Comparison of ENCODE assay signal across 13 cellular contexts in genomic region chr14:103388664-103389063, GRCh38. TPM values are rescaled to one million over a fixed set of nuclear protein-coding genes. Genes with fewer than 3 reads are reported as not detected.
DNase-seq lines count a peak whose midpoint lies in the region; ATAC-seq and TF ChIP-seq lines count a peak whose summit lies in the region.
"Had no signal": no experiment of that assay in that cellular context is flagged by ENCODE, and none has a peak within 500 bp of the region (broad histone marks: within the 10 kb centered on the region; RNA-seq: fewer than 3 reads in every experiment).

No MANE protein-coding gene starts in this region.

- H3K9me2 ChIP-seq in SU-DHL-6 (replicated peaks; ENCODE audit: insufficient read depth, low read length) = no peaks in the 10 kb centered on the region

- intact Hi-C loops in MCF 10A (cut with micrococcal nuclease) (no loop called here), breast epithelium (cut with DNase I; ENCODE audit: low total_unique reads) (no loop called here), colonic mucosa (cut with DNase I) (loop anchor here (10.0 kb wide), 1 partner anchor 54 kb away; the partner anchor contains the start of gene EIF5)

- TF ChIP-seq CTCF in MCF 10A (IDR thresholded peaks at IDR 0.05; ENCODE audit: unreplicated experiment) (no peak), breast epithelium (IDR thresholded peaks at IDR 0.05) (no peak), SU-DHL-6 (IDR thresholded peaks at IDR 0.05; ENCODE audit: insufficient read depth, low read length, poor library complexity, severe bottlenecking) (no peak), fibroblast of the aortic adventitia (IDR thresholded peaks at IDR 0.05; ENCODE audit: insufficient read depth, low read length) (no peak), colonic mucosa (IDR thresholded peaks at IDR 0.05) (no peak)

- no peaks in the 10 kb centered on the region for H3K27me3 ChIP-seq in breast epithelium
- no peaks in the 10 kb centered on the region for H3K27me3 ChIP-seq in SU-DHL-6 (ENCODE audit: low read length)
- no peaks in the 10 kb centered on the region for H3K27me3 ChIP-seq in colonic mucosa

- H3K4me1 ChIP-seq in breast epithelium (peaks cover 0 to 5% of the 10 kb centered on the region in 2 donors), colonic mucosa (peaks cover 6% of the 10 kb centered on the region)

- no peak overlapping the region for H3K4me3 ChIP-seq in breast epithelium
- H3K4me3 ChIP-seq in SU-DHL-6 (ENCODE audit: insufficient read depth, low read length, poor library complexity, severe bottlenecking) = no peak overlapping the region
- H3K4me3 ChIP-seq in fibroblast of the aortic adventitia (ENCODE audit: low read depth, low read length) = peak overlapping the region; percentile 4
- H3K4me3 ChIP-seq in colonic mucosa = no peak overlapping the region

- H3K79me2 ChIP-seq in SU-DHL-6 (ENCODE audit: insufficient read depth, low read length) = peaks cover 79% of the 10 kb centered on the region

- H3K9me3 ChIP-seq in breast epithelium = no peaks in the 10 kb centered on the region
- no peaks in the 10 kb centered on the region for H3K9me3 ChIP-seq in SU-DHL-6 (ENCODE audit: insufficient read depth, low read length)
- no peaks in the 10 kb centered on the region for H3K9me3 ChIP-seq in colonic mucosa

- H3K36me3 Mint-ChIP-seq in MCF 10A (ENCODE audit: insufficient read depth, unreplicated experiment) = peaks cover 6% of the 10 kb centered on the region
- no peaks in the 10 kb centered on the region for H3K36me3 Mint-ChIP-seq in stimulated activated memory B cell treated with anti-CD40 and anti-IgM and Interleukin-4, amounts not matched to agents 10 μg/mL and 1 μg/mL and 100 μg/mL, for 72 hours

- peak overlapping the region; percentile 95 for H3K4me2 ChIP-seq in SU-DHL-6 (ENCODE audit: low read depth, low read length, poor library complexity, severe bottlenecking)

- H4K20me1 ChIP-seq in SU-DHL-6 (ENCODE audit: low read depth, low read length) = peaks cover 6% of the 10 kb centered on the region

- H3K9me3 Mint-ChIP-seq in MCF 10A (ENCODE audit: unreplicated experiment) = no peaks in the 10 kb centered on the region
- no peaks in the 10 kb centered on the region for H3K9me3 Mint-ChIP-seq in stimulated activated naive CD8-positive, alpha-beta T cell treated with anti-CD3 and anti-CD28 coated beads, Interleukin-15, amount 100 ng/mL, for 72 hours
- H3K9me3 Mint-ChIP-seq in stimulated activated memory B cell treated with anti-CD40 and anti-IgM and Interleukin-4, amounts not matched to agents 10 μg/mL and 1 μg/mL and 100 μg/mL, for 72 hours = no peaks in the 10 kb centered on the region

- no peak for ATAC-seq in stimulated activated naive CD8-positive, alpha-beta T cell treated with anti-CD3 and anti-CD28 coated beads, Interleukin-15, amount 100 ng/mL, for 72 hours
- no peak for ATAC-seq in stimulated activated memory B cell treated with anti-CD40 and anti-IgM and Interleukin-4, amounts not matched to agents 10 μg/mL and 1 μg/mL and 100 μg/mL, for 72 hours

- peaks cover 13% of the 10 kb centered on the region for H3F3A ChIP-seq in SU-DHL-6 (ENCODE audit: insufficient read depth)

- DNase-seq in MCF 10A (ENCODE audit: unreplicated experiment) (no peak), breast epithelium (ENCODE audit: low spot score in 2 of 2) (no peak), fibroblast of the aortic adventitia (ENCODE audit: low read depth) (no peak), Kasumi-1 (lab: John Stamatoyannopoulos, UW) (no peak), colonic mucosa (no peak)
- no peak for DNase-seq in stimulated activated naive CD8-positive, alpha-beta T cell treated with anti-CD3 and anti-CD28 coated beads, Interleukin-15, amount 100 ng/mL, for 72 hours
- DNase-seq: activated effector memory CD4-positive, alpha-beta T cell treated with anti-CD3 and anti-CD28 coated beads, Interleukin-2, amount 50 U/mL, for 16 hours; NCI-H446; stimulated activated CD4-positive, alpha-beta T cell treated with anti-CD3 and anti-CD28 coated beads, Interleukin-2, amount 100 ng/mL, for 48 hours; stimulated activated naive CD4-positive, alpha-beta T cell treated with Interleukin-2 at 50 U/mL for 16 hours had no signal

- TF ChIP-seq POLR2A in breast epithelium (IDR thresholded peaks at IDR 0.05) = no peak

- BruUV-seq in MCF 10A (replicated peaks; lab: Mats Ljungman, UMichigan) = TSS peak; percentile 1

- CTCF ChIA-PET in MCF 10A (lab: Yijun Ruan, JAX) = interaction anchor here (0.9 to 1.2 kb wide), 3 partner anchors 9 to 33 kb away, joined by 4 to 6 read pairs (median 4); no protein-coding TSS in a partner anchor

- POLR2A ChIA-PET in MCF 10A (lab: Yijun Ruan, JAX) = interaction anchor here (1.3 to 3.5 kb wide), 4 partner anchors 9 to 59 kb away, joined by 3 to 36 read pairs (median 16); partner anchors contain the start of gene EIF5

- H3K27me3 Mint-ChIP-seq in MCF 10A (ENCODE audit: insufficient read depth, unreplicated experiment) = no peaks in the 10 kb centered on the region
- no peaks in the 10 kb centered on the region for H3K27me3 Mint-ChIP-seq in stimulated activated naive CD8-positive, alpha-beta T cell treated with anti-CD3 and anti-CD28 coated beads, Interleukin-15, amount 100 ng/mL, for 72 hours
- H3K27me3 Mint-ChIP-seq in stimulated activated memory B cell treated with anti-CD40 and anti-IgM and Interleukin-4, amounts not matched to agents 10 μg/mL and 1 μg/mL and 100 μg/mL, for 72 hours = no peaks in the 10 kb centered on the region
- H3K27me3 Mint-ChIP-seq: progenitor cell of endocrine pancreas had no signal

- H2AFZ ChIP-seq in SU-DHL-6 (ENCODE audit: low read depth, low read length, severe bottlenecking) = no peak overlapping the region

- H3K9ac ChIP-seq in SU-DHL-6 (ENCODE audit: low read length) (no peak overlapping the region; the same call in 1 of the 2 replicates), colonic mucosa (ENCODE audit: low read depth in 2 of 2, low read length in 2 of 2) (no peak overlapping the region)

- H3K4me3 Mint-ChIP-seq in MCF 10A (ENCODE audit: unreplicated experiment) = peak overlapping the region; percentile 91
- H3K4me3 Mint-ChIP-seq in stimulated activated naive CD8-positive, alpha-beta T cell treated with anti-CD3 and anti-CD28 coated beads, Interleukin-15, amount 100 ng/mL, for 72 hours = peak overlapping the region; percentile 40 to 98
- H3K4me3 Mint-ChIP-seq in stimulated activated memory B cell treated with anti-CD40 and anti-IgM and Interleukin-4, amounts not matched to agents 10 μg/mL and 1 μg/mL and 100 μg/mL, for 72 hours = no peak overlapping the region

- peaks cover 10% of the 10 kb centered on the region for H3K4me1 Mint-ChIP-seq in MCF 10A (ENCODE audit: insufficient read depth, unreplicated experiment)
- H3K4me1 Mint-ChIP-seq in stimulated activated naive CD8-positive, alpha-beta T cell treated with anti-CD3 and anti-CD28 coated beads, Interleukin-15, amount 100 ng/mL, for 72 hours = peaks cover 46% of the 10 kb centered on the region
- peaks cover 47% of the 10 kb centered on the region for H3K4me1 Mint-ChIP-seq in stimulated activated memory B cell treated with anti-CD40 and anti-IgM and Interleukin-4, amounts not matched to agents 10 μg/mL and 1 μg/mL and 100 μg/mL, for 72 hours

- no peak overlapping the region for H3K27ac Mint-ChIP-seq in MCF 10A (ENCODE audit: low read depth, unreplicated experiment)
- no peak overlapping the region for H3K27ac Mint-ChIP-seq in stimulated activated naive CD8-positive, alpha-beta T cell treated with anti-CD3 and anti-CD28 coated beads, Interleukin-15, amount 100 ng/mL, for 72 hours
- H3K27ac Mint-ChIP-seq in stimulated activated memory B cell treated with anti-CD40 and anti-IgM and Interleukin-4, amounts not matched to agents 10 μg/mL and 1 μg/mL and 100 μg/mL, for 72 hours = no peak overlapping the region

- no peak overlapping the region for H3K27ac ChIP-seq in breast epithelium
- no peak overlapping the region for H3K27ac ChIP-seq in SU-DHL-6 (ENCODE audit: low read depth, low read length)
- H3K27ac ChIP-seq in colonic mucosa = no peak overlapping the region

- H3K36me3 ChIP-seq in breast epithelium (no peaks in the 10 kb centered on the region), SU-DHL-6 (ENCODE audit: low read length) (no peaks in the 10 kb centered on the region), colonic mucosa (no peaks in the 10 kb centered on the region)

RNA-seq across cellular contexts. Expression of gene MARK3, which starts 3.4 kb away (rescaled TPM):
- 102 and 130 TPM in 2 replicates for total RNA-seq in MCF 10A (2022)
- 100 to 1,000 TPM in 1 of 3 donors, 10 to 100 TPM in 2; 70.2 to 107 (median 87.5) TPM for total RNA-seq in breast epithelium
- total RNA-seq in fibroblast of the aortic adventitia (ENCODE audit: low replicate concordance) = 67.7 and 79.5 TPM in 2 replicates
- total RNA-seq in colonic mucosa = 10 to 100 TPM; 52.5 to 63.6 TPM

RNA-seq across cellular contexts. Expression of gene EIF5, which starts 54.6 kb away (rescaled TPM):
- 149 and 327 TPM in 2 replicates for total RNA-seq in MCF 10A (2022)
- total RNA-seq in breast epithelium = 100 to 1,000 TPM; 143 to 254 (median 150) TPM
- total RNA-seq in fibroblast of the aortic adventitia (ENCODE audit: low replicate concordance) = 322 and 328 TPM in 2 replicates
- total RNA-seq in colonic mucosa = 100 to 1,000 TPM; 169 to 265 TPM
